In the genomic region with DNA sequence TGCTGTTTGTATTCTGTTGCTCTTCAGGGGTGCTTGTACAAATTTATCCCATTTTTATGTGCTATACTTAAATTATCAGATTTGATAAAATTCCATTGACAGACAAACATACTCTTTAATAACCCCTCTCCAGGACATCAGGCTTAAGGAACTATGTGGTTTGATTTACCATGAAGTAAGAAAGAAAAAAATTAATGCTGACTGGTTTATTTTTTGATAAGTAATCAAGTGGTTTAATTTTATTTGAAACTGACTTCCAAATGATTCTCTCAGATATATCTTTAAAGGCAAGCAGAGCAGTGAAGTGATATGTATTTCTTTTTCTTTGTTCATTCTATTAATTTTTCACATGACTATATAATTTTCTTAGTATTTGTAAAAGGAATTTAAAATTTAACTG, we compare ENCODE assay signal across 25 cellular contexts.
DNase-seq lines count a peak whose midpoint lies in the region; ATAC-seq, FAIRE-seq and TF ChIP-seq lines count a peak whose summit lies in the region.
"Had no signal": no experiment of that assay in that cellular context is flagged by ENCODE, and none has a peak within 500 bp of the region (broad histone marks: within the 10 kb centered on the region; RNA-seq: fewer than 3 reads in every experiment).

No MANE protein-coding gene starts in this region.

- H3K9me3 ChIP-seq in HepG2 (ENCODE audit: low read length) (peaks cover 29% of the 10 kb centered on the region), right lobe of liver (no peaks in the 10 kb centered on the region), IMR-90 (ENCODE audit: control insufficient read depth, insufficient read depth, low read length) (peaks cover 4% of the 10 kb centered on the region; the same call in 1 of the 2 replicates), K562 (replicated peaks; ENCODE audit: control insufficient read depth, insufficient read depth, low read depth, low read length) (no peaks in the 10 kb centered on the region)
- H3K9me3 ChIP-seq: BE2C, BLaER1 had no signal

- H3K9me1 ChIP-seq in IMR-90 (ENCODE audit: insufficient read depth, low read length) (no peaks in the 10 kb centered on the region), K562 (ENCODE audit: control insufficient read depth, insufficient read depth, low read length) (no peaks in the 10 kb centered on the region)

- H3K79me2 ChIP-seq in HepG2 (ENCODE audit: insufficient read depth, low read length), result no peaks in the 10 kb centered on the region
- no peaks in the 10 kb centered on the region for H3K79me2 ChIP-seq in K562 (ENCODE audit: control insufficient read depth, insufficient read depth, low read length)

- H3K18ac ChIP-seq in IMR-90 (ENCODE audit: low read depth, low read length), result no peak overlapping the region

- no peaks in the 10 kb centered on the region; a peak in 1 of 5 replicates for H3K27me3 ChIP-seq in HepG2 (ENCODE audit: control insufficient read depth in 1 of 2, insufficient read depth in 2 of 2, low read length in 2 of 2)
- H3K27me3 ChIP-seq in right lobe of liver, result no peaks in the 10 kb centered on the region
- H3K27me3 ChIP-seq in IMR-90 (ENCODE audit: control insufficient read depth, insufficient read depth, low read length), result no peaks in the 10 kb centered on the region
- H3K27me3 ChIP-seq in K562 (ENCODE audit: control insufficient read depth in 2 of 2, insufficient read depth in 2 of 2, low read length in 2 of 2), result no peaks in the 10 kb centered on the region
- H3K27me3 ChIP-seq: BE2C, BLaER1 had no signal

- no peak overlapping the region for H3K23ac ChIP-seq in IMR-90 (ENCODE audit: low read depth, low read length)

- H3K4me1 ChIP-seq in HepG2 (ENCODE audit: insufficient read depth, low read length), result no peaks in the 10 kb centered on the region
- no peaks in the 10 kb centered on the region for H3K4me1 ChIP-seq in right lobe of liver
- H3K4me1 ChIP-seq in IMR-90 (ENCODE audit: control insufficient read depth, insufficient read depth, low read length), result no peaks in the 10 kb centered on the region
- H3K4me1 ChIP-seq in K562 (replicated peaks in 1 of 2; ENCODE audit: control insufficient read depth in 2 of 2, insufficient read depth in 2 of 2, low read length in 2 of 2), result no peaks in the 10 kb centered on the region
- H3K4me1 ChIP-seq: BE2C, BLaER1 had no signal

- no peak for TF ChIP-seq CTCF in HepG2 (CRISPR knock-in tag; IDR thresholded peaks at IDR 0.05)
- no peak for TF ChIP-seq CTCF in right lobe of liver (IDR thresholded peaks at IDR 0.05)
- TF ChIP-seq CTCF in IMR-90 (conservative IDR thresholded peaks at IDR 0.05; ENCODE audit: low read depth, low read length), result no peak
- no peak for TF ChIP-seq CTCF in K562 (IDR thresholded peaks at IDR 0.05 in 2 of 3, conservative IDR thresholded peaks at IDR 0.05 in 1 of 3; ENCODE audit: insufficient read depth in 2 of 3, low read depth in 1 of 3, low read length in 3 of 3)

- H3K56ac ChIP-seq in IMR-90 (ENCODE audit: extremely low read depth, insufficient read depth, low read length), result no peak overlapping the region

- H3K4me2 ChIP-seq in HepG2 (ENCODE audit: low read depth, low read length) (no peak overlapping the region), IMR-90 (ENCODE audit: low read depth, low read length) (no peak overlapping the region), K562 (ENCODE audit: insufficient read depth, low read length) (no peak overlapping the region)
- H3K4me2 ChIP-seq: BLaER1 had no signal

- TF ChIP-seq POLR2A in HepG2 (IDR thresholded peaks at IDR 0.05; ENCODE audit: insufficient read depth in 1 of 2, low read depth in 2 of 2, low read length in 2 of 2) (no peak), right lobe of liver (IDR thresholded peaks at IDR 0.05) (no peak), IMR-90 (IDR thresholded peaks at IDR 0.05; ENCODE audit: low read depth, low read length) (no peak), K562 (conservative IDR thresholded peaks at IDR 0.05) (no peak)

- BruUV-seq in HepG2 (replicated peaks; lab: Mats Ljungman, UMichigan) (no TSS peak), IMR-90 (replicated peaks; lab: Mats Ljungman, UMichigan) (no TSS peak), K562 (replicated peaks; lab: Mats Ljungman, UMichigan) (no TSS peak)

- no peak for DNase-seq in HepG2 (ENCODE audit: low spot score)
- DNase-seq in right lobe of liver, result no peak
- no peak for DNase-seq in IMR-90
- no peak for DNase-seq in K562 (ENCODE audit: extremely low read depth in 1 of 4, low spot score in 3 of 4)
- no peak for DNase-seq in NCI-H510A (lab: John Stamatoyannopoulos, UW)
- DNase-seq: ACHN; BE2C; C1 segment of cervical spinal cord; CD4-positive, alpha-beta memory T cell; CD4-positive, CD25-positive, alpha-beta regulatory T cell; CD8-positive, alpha-beta memory T cell; COR-L47; DMS 273 treated with DMSO at 0.1 percent for 48 hours; DMS153; DMS53; DMS79; DND-41; EL; GDM1 had no signal

- no peak for TF ChIP-seq RAD21 in HepG2 (CRISPR knock-in tag; IDR thresholded peaks at IDR 0.05)
- TF ChIP-seq RAD21 in IMR-90 (IDR thresholded peaks at IDR 0.05; ENCODE audit: low read length), result no peak
- no peak for TF ChIP-seq RAD21 in K562 (CRISPR knock-in tag; conservative IDR thresholded peaks at IDR 0.05 in 1 of 2, IDR thresholded peaks at IDR 0.05 in 1 of 2)

- no peak overlapping the region for H2BK20ac ChIP-seq in IMR-90 (ENCODE audit: low read depth, low read length)

- no peak overlapping the region for H2AK5ac ChIP-seq in IMR-90 (ENCODE audit: low read depth, low read length)

- H2AFZ ChIP-seq in HepG2 (ENCODE audit: low read length) (no peak overlapping the region), IMR-90 (replicated peaks; ENCODE audit: low read length, poor library complexity) (no peak overlapping the region), K562 (ENCODE audit: low read depth, low read length) (no peak overlapping the region)

- H4K91ac ChIP-seq in IMR-90 (ENCODE audit: insufficient read depth, low read depth, low read length), result no peak overlapping the region

- dilution Hi-C loops in IMR-90 (cut with HindIII; ENCODE audit: low sequenced_read_pairs, unreplicated experiment), result no loop called here

- H3K9ac ChIP-seq in HepG2 (ENCODE audit: insufficient read depth, low read depth, low read length), result no peak overlapping the region
- no peak overlapping the region for H3K9ac ChIP-seq in IMR-90 (ENCODE audit: low read depth, low read length)
- no peak overlapping the region for H3K9ac ChIP-seq in K562 (ENCODE audit: insufficient read depth in 1 of 2, low read depth in 2 of 2, low read length in 2 of 2)
- H3K9ac ChIP-seq: BLaER1 had no signal

- no peak overlapping the region for H3K4me3 ChIP-seq in HepG2 (replicated peaks in 1 of 3; ENCODE audit: insufficient read depth in 1 of 3, low read depth in 2 of 3, low read length in 3 of 3)
- no peak overlapping the region for H3K4me3 ChIP-seq in right lobe of liver
- no peak overlapping the region for H3K4me3 ChIP-seq in IMR-90 (ENCODE audit: insufficient read depth, low read depth, low read length)
- no peak overlapping the region for H3K4me3 ChIP-seq in K562
- H3K4me3 ChIP-seq: BLaER1, GM12878 had no signal

- POLR2A ChIA-PET in HepG2 (lab: Yijun Ruan, JAX) (no interaction called here), IMR-90 (lab: Charles Lee; ENCODE audit: unreplicated experiment) (no interaction called here), K562 (lab: Yijun Ruan, JAX) (no interaction called here)

- no peaks in the 10 kb centered on the region for H4K20me1 ChIP-seq in HepG2 (ENCODE audit: insufficient read depth, low read length)
- no peaks in the 10 kb centered on the region for H4K20me1 ChIP-seq in IMR-90 (ENCODE audit: insufficient read depth, low read length)
- H4K20me1 ChIP-seq in K562 (replicated peaks; ENCODE audit: control insufficient read depth, insufficient read depth, low read length), result no peaks in the 10 kb centered on the region
- H4K20me1 ChIP-seq: BLaER1 had no signal

- intact Hi-C loops in HepG2 (cut with micrococcal nuclease; ENCODE audit: unreplicated experiment), result no loop called here
- intact Hi-C loops in right lobe of liver (cut with DNase I), result no loop called here
- intact Hi-C loops in IMR-90 (cut with micrococcal nuclease), result no loop called here
- intact Hi-C loops in K562 (cut with micrococcal nuclease), result no loop called here

- no peak overlapping the region for H2BK5ac ChIP-seq in IMR-90 (ENCODE audit: low read depth, low read length, poor library complexity, severe bottlenecking)

- H4K8ac ChIP-seq in IMR-90 (ENCODE audit: low read depth in 2 of 2, low read length in 2 of 2), result no peak overlapping the region

- H2BK120ac ChIP-seq in IMR-90 (ENCODE audit: low read depth, low read length), result no peak overlapping the region

- H3K14ac ChIP-seq in IMR-90 (replicated peaks; ENCODE audit: low read depth, low read length), result no peak overlapping the region

- CTCF ChIA-PET in HepG2 (lab: Yijun Ruan, JAX; ENCODE audit: low intra/inter-chr PET ratio, low total read pairs) (no interaction called here), IMR-90 (lab: Yijun Ruan, JAX) (no interaction called here), K562 (lab: Yijun Ruan, JAX; ENCODE audit: low intra/inter-chr PET ratio) (no interaction called here)

- no peak for TF ChIP-seq EP300 in HepG2 (IDR thresholded peaks at IDR 0.05; ENCODE audit: low read depth in 2 of 2, low read length in 2 of 2)
- no peak for TF ChIP-seq EP300 in HepG2 (CRISPR knock-in tag; IDR thresholded peaks at IDR 0.05; ENCODE audit: borderline replicate concordance)
- TF ChIP-seq EP300 in K562 (IDR thresholded peaks at IDR 0.05; ENCODE audit: low read length), result no peak

- FAIRE-seq in HepG2 (lab: Jason Lieb, UNC) (no peak), K562 (lab: Jason Lieb, UNC) (no peak)
- FAIRE-seq: GM12878, GM12892, GM18507 had no signal

- no peaks in the 10 kb centered on the region for H3K79me1 ChIP-seq in IMR-90 (ENCODE audit: low read depth in 1 of 2, low read length in 2 of 2)

- H3K36me3 ChIP-seq in HepG2 (replicated peaks in 1 of 2; ENCODE audit: control insufficient read depth in 1 of 2, insufficient read depth in 2 of 2, low read length in 2 of 2), result no peaks in the 10 kb centered on the region
- H3K36me3 ChIP-seq in right lobe of liver, result no peaks in the 10 kb centered on the region
- H3K36me3 ChIP-seq in IMR-90 (ENCODE audit: control insufficient read depth, insufficient read depth, low read length), result no peaks in the 10 kb centered on the region
- no peaks in the 10 kb centered on the region for H3K36me3 ChIP-seq in K562 (ENCODE audit: control insufficient read depth, insufficient read depth, low read length)
- H3K36me3 ChIP-seq: BE2C, BLaER1 had no signal

- in situ Hi-C loops in HepG2 (cut with HindIII; ENCODE audit: extremely low pct_ligation_motif_present, low pct_unique_long_range_greater_than_20kb) (no loop called here), IMR-90 (cut with MboI; ENCODE audit: low sequenced_read_pairs) (no loop called here), K562 (cut with MboI) (no loop called here)

- H2BK15ac ChIP-seq in IMR-90 (ENCODE audit: low read depth, low read length), result no peak overlapping the region

- no peak overlapping the region for H3K4ac ChIP-seq in IMR-90 (ENCODE audit: low read depth, low read length)

- no peak overlapping the region for H3K27ac ChIP-seq in HepG2 (ENCODE audit: extremely low read length, insufficient read depth, low read length)
- H3K27ac ChIP-seq in right lobe of liver, result no peak overlapping the region
- no peak overlapping the region for H3K27ac ChIP-seq in IMR-90 (ENCODE audit: insufficient read depth, low read length)
- no peak overlapping the region for H3K27ac ChIP-seq in K562 (ENCODE audit: extremely low read depth, low read depth, low read length)
- H3K27ac ChIP-seq: 22Rv1, BLaER1 had no signal

- H2AK9ac ChIP-seq in IMR-90 (replicated peaks; ENCODE audit: low read depth, low read length, poor library complexity), result no peak overlapping the region

- ATAC-seq in HepG2 (no peak), right lobe of liver (no peak), IMR-90 (ENCODE audit: low read depth) (no peak), K562 (no peak), esophagus mucosa (no peak)
- ATAC-seq: GM12878 had no signal

- no peak overlapping the region for H4K5ac ChIP-seq in IMR-90 (ENCODE audit: low read depth, low read length)

Comparison
In these comparisons a context has a peak if more than half of its experiments do, and no peak if none do; other contexts are left out.
1. Of the 241 proteins assayed by ChIP-seq in both HepG2 and K562: peak only in HepG2: MAFF and MAFK; only in K562: none; in both: none; in neither: 239.